27 cellular contexts compared by ENCODE assay signal in genomic region chr2:207950761-207951114, GRCh38.
"Had no signal": no experiment of that assay in that cellular context is flagged by ENCODE, and none has a peak within 500 bp of the region (broad histone marks: within the 10 kb centered on the region; RNA-seq: fewer than 3 reads in every experiment).

No MANE protein-coding gene starts in this region.

- ATAC-seq: esophagus mucosa; foreskin keratinocyte; gastroesophageal sphincter; heart right ventricle; lower lobe of right lung; naive thymus-derived CD8-positive, alpha-beta T cell; sciatic nerve; stimulated activated naive CD8-positive, alpha-beta T cell treated with anti-CD3 and anti-CD28 coated beads, Interleukin-15, amount 100 ng/mL, for 72 hours; upper lobe of right lung had no signal

- H3K4me2 ChIP-seq: smooth muscle cell had no signal

- H3K4me1 Mint-ChIP-seq: stimulated activated naive CD8-positive, alpha-beta T cell treated with anti-CD3 and anti-CD28 coated beads, Interleukin-15, amount 100 ng/mL, for 72 hours had no signal

- H3K27ac ChIP-seq: dorsolateral prefrontal cortex, epithelial cell of prostate, foreskin keratinocyte, gastroesophageal sphincter, lower lobe of right lung, neutrophil, parathyroid adenoma, suprapubic skin, transverse colon, upper lobe of right lung, uterus had no signal

- H3K4me3 Mint-ChIP-seq: naive thymus-derived CD8-positive, alpha-beta T cell; nephron progenitor cell; stimulated activated naive CD8-positive, alpha-beta T cell treated with anti-CD3 and anti-CD28 coated beads, Interleukin-15, amount 100 ng/mL, for 72 hours had no signal

- DNase-seq: dorsolateral prefrontal cortex; effector CD4-positive, alpha-beta T cell; foreskin keratinocyte; heart right ventricle; hippocampal formation; left ventricle myocardium superior; lower lobe of right lung; naive thymus-derived CD8-positive, alpha-beta T cell; nephron progenitor cell; stimulated activated CD4-positive, alpha-beta T cell treated with anti-CD3 and anti-CD28 coated beads, Interleukin-12 subunit alpha, Interleukin-12 subunit beta, amount 100 ng/mL, for 4 hours; stimulated activated CD4-positive, alpha-beta T cell treated with anti-CD3 and anti-CD28 coated beads, Interleukin-1b, Interleukin-23, amount 100 ng/mL, for 48 hours; stimulated activated CD4-positive, alpha-beta T cell treated with anti-CD3 and anti-CD28 coated beads, Interleukin-4, amount 100 ng/mL, for 1 hour; stimulated activated CD8-positive, alpha-beta memory T cell treated with anti-CD3 and anti-CD28 coated beads, Interleukin-4, amount 100 ng/mL, for 48 hours; stimulated activated naive CD4-positive, alpha-beta T cell; stimulated activated naive CD8-positive, alpha-beta T cell treated with anti-CD3 and anti-CD28 coated beads, Interleukin-15, amount 100 ng/mL, for 72 hours; transverse colon; upper lobe of right lung; uterus had no signal

- H3K36me3 ChIP-seq: lower lobe of right lung, suprapubic skin, uterus had no signal

- H2AFZ ChIP-seq: parathyroid adenoma had no signal

- H3K4me3 ChIP-seq: dorsolateral prefrontal cortex, gastroesophageal sphincter, heart right ventricle, lower lobe of right lung, smooth muscle cell, suprapubic skin, transverse colon, upper lobe of right lung, uterus had no signal

- H3K9me3 Mint-ChIP-seq: naive thymus-derived CD8-positive, alpha-beta T cell; nephron progenitor cell; stimulated activated naive CD8-positive, alpha-beta T cell treated with anti-CD3 and anti-CD28 coated beads, Interleukin-15, amount 100 ng/mL, for 72 hours had no signal

- H3K27me3 Mint-ChIP-seq: naive thymus-derived CD8-positive, alpha-beta T cell; progenitor cell of endocrine pancreas; stimulated activated naive CD8-positive, alpha-beta T cell treated with anti-CD3 and anti-CD28 coated beads, Interleukin-15, amount 100 ng/mL, for 72 hours had no signal

- H3K9ac ChIP-seq: parathyroid adenoma had no signal

- H3K4me1 ChIP-seq: foreskin keratinocyte, lower lobe of right lung, parathyroid adenoma, suprapubic skin, transverse colon, upper lobe of right lung, uterus had no signal

- H3K9me3 ChIP-seq: gastroesophageal sphincter, heart right ventricle, lower lobe of right lung, neutrophil, suprapubic skin, transverse colon, upper lobe of right lung, uterus had no signal

- H3K27ac Mint-ChIP-seq: naive thymus-derived CD8-positive, alpha-beta T cell; nephron progenitor cell; stimulated activated naive CD8-positive, alpha-beta T cell treated with anti-CD3 and anti-CD28 coated beads, Interleukin-15, amount 100 ng/mL, for 72 hours had no signal

- H3K27me3 ChIP-seq: dorsolateral prefrontal cortex, foreskin keratinocyte, gastroesophageal sphincter, heart right ventricle, neutrophil, suprapubic skin, transverse colon, upper lobe of right lung, uterus had no signal
